In genomic region chr10:109831846-109832245, GRCh38 we compare ENCODE assay signal across 29 cellular contexts.
"Had no signal": no experiment of that assay in that cellular context is flagged by ENCODE, and none has a peak within 500 bp of the region (broad histone marks: within the 10 kb centered on the region; RNA-seq: fewer than 3 reads in every experiment).

No MANE protein-coding gene starts in this region.

- H3K27ac ChIP-seq: heart left ventricle, lower lobe of right lung, neural progenitor cell, neutrophil, ovary, skin epidermis, stomach, testis, tibial artery, upper lobe of right lung had no signal

- H3K9me3 ChIP-seq: lower lobe of right lung, neutrophil, ovary, testis, tibial artery, upper lobe of right lung had no signal

- H3K4me3 ChIP-seq: heart left ventricle, lower lobe of right lung, neural progenitor cell, ovary, skin epidermis, stomach, testis, tibial artery, upper lobe of right lung had no signal

- H3K4me1 ChIP-seq: neural progenitor cell, stomach, testis, tibial artery, upper lobe of right lung had no signal

- H3K27me3 ChIP-seq: heart left ventricle, neural progenitor cell, ovary, stomach, testis, tibial artery, upper lobe of right lung had no signal

- DNase-seq: heart left ventricle; hypothalamus; immature natural killer cell; left cardiac atrium; lower lobe of right lung; mammary epithelial cell; mesenchymal stem cell; naive thymus-derived CD8-positive, alpha-beta T cell; ovary; retina; right cardiac atrium; stimulated activated CD4-positive, alpha-beta T cell treated with anti-CD3 and anti-CD28 coated beads, Interleukin-12 subunit alpha, Interleukin-12 subunit beta, amount 100 ng/mL, for 4 hours; stimulated activated CD4-positive, alpha-beta T cell treated with anti-CD3 and anti-CD28 coated beads, Interleukin-15, amount 100 ng/mL, for 24 hours; stimulated activated CD4-positive, alpha-beta T cell treated with anti-CD3 and anti-CD28 coated beads, Interleukin-2, amount 100 ng/mL, for 24 hours; stimulated activated CD4-positive, alpha-beta T cell treated with anti-CD3 and anti-CD28 coated beads, Interleukin-4, amount 100 ng/mL, for 1 hour; stimulated activated naive B cell treated with anti-CD40 and anti-IgM and Interleukin-4, amounts not matched to agents 10 μg/mL and 1 μg/mL and 100 μg/mL, for 72 hours; stimulated activated naive CD8-positive, alpha-beta T cell treated with anti-CD3 and anti-CD28 coated beads, Interleukin-15, Interleukin-2, amounts not matched to agents 100 U/mL and 50 U/mL, for 24 hours; stomach; testis; tibial artery; trophoblast cell; upper lobe of right lung had no signal

- H3K36me3 ChIP-seq: heart left ventricle, lower lobe of right lung, neural progenitor cell, neutrophil, ovary, stomach, tibial artery, upper lobe of right lung had no signal

- FAIRE-seq: islet of Langerhans, urothelium cell line had no signal

- ATAC-seq: heart left ventricle; left cardiac atrium; left lobe of liver; lower lobe of right lung; naive thymus-derived CD8-positive, alpha-beta T cell; right cardiac atrium; sciatic nerve; stimulated activated naive B cell treated with anti-CD40 and anti-IgM and Interleukin-4, amounts not matched to agents 10 μg/mL and 1 μg/mL and 100 μg/mL, for 72 hours; stimulated activated naive CD8-positive, alpha-beta T cell treated with anti-CD3 and anti-CD28 coated beads, Interleukin-15, Interleukin-2, amounts not matched to agents 100 U/mL and 50 U/mL, for 24 hours; upper lobe of right lung had no signal
